In genomic region chr10:24900888-24901685, GRCh38 we compare ENCODE assay signal across 8 cellular contexts. TPM values are rescaled to one million over a fixed set of nuclear protein-coding genes. Genes with fewer than 3 reads are reported as not detected.
DNase-seq lines count a peak whose midpoint lies in the region; ATAC-seq and TF ChIP-seq lines count a peak whose summit lies in the region.

No MANE protein-coding gene starts in this region.

- peak overlapping the region; percentile 28 to 74 (median 54) for H3K4me3 Mint-ChIP-seq in IgD-negative memory B cell

- H3K27ac ChIP-seq in esophagus squamous epithelium: peak overlapping the region; percentile 29 to 64 (median 37)
- peak overlapping the region; percentile 62 for H3K27ac ChIP-seq in temporal lobe (ENCODE audit: low read depth, low read length)

- no peaks in the 10 kb centered on the region for H3K27me3 Mint-ChIP-seq in IgD-negative memory B cell

- 61 to 86% methylated on average over 7 of the region's 7 CpGs for WGBS in esophagus squamous epithelium, 2 donors

- no peaks in the 10 kb centered on the region for H3K27me3 ChIP-seq in esophagus squamous epithelium

- no peaks in the 10 kb centered on the region for H3K9me3 ChIP-seq in esophagus squamous epithelium

- TF ChIP-seq POLR2A in esophagus squamous epithelium (IDR thresholded peaks at IDR 0.05): no peak

- peak; percentile 90 for ATAC-seq in GM21526 (IDR thresholded peaks at IDR 0.05; ENCODE audit: low FRiP score, unreplicated experiment)

- peaks cover 3% of the 10 kb centered on the region for H3K36me3 Mint-ChIP-seq in IgD-negative memory B cell

- peaks cover 9 to 22% (median 13%) of the 10 kb centered on the region in 3 donors for H3K4me1 ChIP-seq in esophagus squamous epithelium

- peaks cover 24 to 39% (median 33%) of the 10 kb centered on the region in 3 donors for H3K4me1 Mint-ChIP-seq in IgD-negative memory B cell

- no peaks in the 10 kb centered on the region for H3K36me3 ChIP-seq in esophagus squamous epithelium

- intact Hi-C loops in esophagus squamous epithelium (cut with DNase I): no loop called here

- H3K4me3 ChIP-seq in GM12865 (ENCODE audit: low read depth, low read length) (peak overlapping the region; percentile 31; the same call in 1 of the 2 replicates), esophagus squamous epithelium (no peak overlapping the region)

- peak overlapping the region; percentile 2 to 88 (median 56) for H3K27ac Mint-ChIP-seq in IgD-negative memory B cell

- DNase-seq in GM12865 (ENCODE audit: low read depth) (peak; percentile 82), esophagus squamous epithelium (lab: John Stamatoyannopoulos, UW) (no peak), NCI-H345 (lab: John Stamatoyannopoulos, UW) (no peak), NCI-H446 (lab: John Stamatoyannopoulos, UW) (no peak)
- no peak for DNase-seq in stimulated activated CD8-positive, alpha-beta memory T cell treated with anti-CD3 and anti-CD28 coated beads, Interleukin-4, amount 100 ng/mL, for 48 hours

- no peaks in the 10 kb centered on the region for H3K9me3 Mint-ChIP-seq in IgD-negative memory B cell

- TF ChIP-seq CTCF in GM12865 (IDR thresholded peaks at IDR 0.05; ENCODE audit: insufficient read depth, low read depth, low read length, missing control alignments) (no peak), esophagus squamous epithelium (IDR thresholded peaks at IDR 0.05) (no peak)

RNA-seq across cellular contexts. Expression of gene PRTFDC1, which starts 51.3 kb away (rescaled TPM):
- polyA plus RNA-seq in IgD-negative memory B cell: not detected
- 1 to 10 TPM in 3 of 4 donors, under 1 TPM in 1; 0.15 to 2.2 (median 1.8) TPM for total RNA-seq in esophagus squamous epithelium
- 24.3 TPM for total RNA-seq in temporal lobe
